In the genomic region with DNA sequence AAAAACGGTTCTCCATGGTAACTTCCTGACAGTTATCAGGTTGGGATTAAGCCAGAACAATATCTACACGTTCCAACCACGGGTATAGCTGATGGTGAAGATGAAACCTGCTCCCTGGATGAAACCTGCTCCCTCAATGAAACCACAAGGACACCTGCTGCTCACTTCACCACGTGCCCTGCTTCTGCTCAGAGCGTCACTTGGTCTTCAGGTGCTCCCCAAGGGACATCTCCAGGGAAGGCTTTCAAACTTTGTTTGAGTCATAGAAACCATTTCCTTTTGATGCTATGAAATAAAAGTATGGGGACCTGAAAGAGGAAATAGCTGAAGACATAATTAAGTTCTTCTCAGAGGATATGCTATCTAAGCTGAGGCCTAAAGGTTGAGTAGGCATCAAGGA, we compare ENCODE assay signal across 17 cellular contexts.
DNase-seq lines count a peak whose midpoint lies in the region; ATAC-seq lines count a peak whose summit lies in the region.
"Had no signal": no experiment of that assay in that cellular context is flagged by ENCODE, and none has a peak within 500 bp of the region (broad histone marks: within the 10 kb centered on the region; RNA-seq: fewer than 3 reads in every experiment).

No MANE protein-coding gene starts in this region.

- H3K4me3 Mint-ChIP-seq in stimulated activated memory B cell treated with anti-CD40 and anti-IgM and Interleukin-4, amounts not matched to agents 10 μg/mL and 1 μg/mL and 100 μg/mL, for 72 hours, result no peak overlapping the region
- H3K4me3 Mint-ChIP-seq: activated naive CD8-positive, alpha-beta T cell; activated T-helper 1 cell treated with anti-CD3 and anti-CD28 coated beads, Interleukin-12 subunit alpha, Interleukin-12 subunit beta, Interleukin-2, Interleukin-4 antibody, amounts not matched to agents 30 ng/mL and 10 ng/mL and 1 ng/mL, durations not matched to agents 14 hours and 24 hours and 36 hours had no signal

- no peaks in the 10 kb centered on the region for H3K27me3 Mint-ChIP-seq in stimulated activated memory B cell treated with anti-CD40 and anti-IgM and Interleukin-4, amounts not matched to agents 10 μg/mL and 1 μg/mL and 100 μg/mL, for 72 hours
- H3K27me3 Mint-ChIP-seq: activated naive CD8-positive, alpha-beta T cell had no signal

- ATAC-seq in GM18909 (IDR thresholded peaks at IDR 0.05; ENCODE audit: poor library complexity, unreplicated experiment) (peak; percentile 57), HG02885 (IDR thresholded peaks at IDR 0.05; ENCODE audit: poor library complexity, unreplicated experiment) (peak; percentile 56), GM18519 (IDR thresholded peaks at IDR 0.05; ENCODE audit: low FRiP score, unreplicated experiment) (no peak)
- ATAC-seq in stimulated activated memory B cell treated with anti-CD40 and anti-IgM and Interleukin-4, amounts not matched to agents 10 μg/mL and 1 μg/mL and 100 μg/mL, for 72 hours, result peak; percentile 77
- ATAC-seq: gastrocnemius medialis had no signal

- H3K27ac Mint-ChIP-seq in stimulated activated memory B cell treated with anti-CD40 and anti-IgM and Interleukin-4, amounts not matched to agents 10 μg/mL and 1 μg/mL and 100 μg/mL, for 72 hours, result no peak overlapping the region
- H3K27ac Mint-ChIP-seq: activated naive CD8-positive, alpha-beta T cell; activated T-helper 1 cell treated with anti-CD3 and anti-CD28 coated beads, Interleukin-12 subunit alpha, Interleukin-12 subunit beta, Interleukin-2, Interleukin-4 antibody, amounts not matched to agents 30 ng/mL and 10 ng/mL and 1 ng/mL, durations not matched to agents 14 hours and 24 hours and 36 hours had no signal

- H3K4me1 Mint-ChIP-seq in stimulated activated memory B cell treated with anti-CD40 and anti-IgM and Interleukin-4, amounts not matched to agents 10 μg/mL and 1 μg/mL and 100 μg/mL, for 72 hours, result peaks cover 12% of the 10 kb centered on the region

- no peaks in the 10 kb centered on the region for H3K36me3 Mint-ChIP-seq in stimulated activated memory B cell treated with anti-CD40 and anti-IgM and Interleukin-4, amounts not matched to agents 10 μg/mL and 1 μg/mL and 100 μg/mL, for 72 hours
- H3K36me3 Mint-ChIP-seq: activated naive CD8-positive, alpha-beta T cell had no signal

- DNase-seq in NCI-H2107 treated with DMSO at 0.1 percent for 48 hours (lab: John Stamatoyannopoulos, UW; ENCODE audit: unreplicated experiment) (peak; percentile 96), iPS-NIHi11 (ENCODE audit: low spot score) (no peak), T-helper 9 cell (no peak)
- DNase-seq: cerebellar nuclear complex; effector CD8-positive, alpha-beta T cell; gastrocnemius medialis; NCI-H1694; NCI-H524 treated with DMSO at 0.1 percent for 48 hours; occipital lobe; stimulated activated CD4-positive, alpha-beta T cell treated with anti-CD3 and anti-CD28 coated beads, Interleukin-4, amount 100 ng/mL, for 1 hour; upper lobe of left lung had no signal

- no peaks in the 10 kb centered on the region for H3K9me3 Mint-ChIP-seq in stimulated activated memory B cell treated with anti-CD40 and anti-IgM and Interleukin-4, amounts not matched to agents 10 μg/mL and 1 μg/mL and 100 μg/mL, for 72 hours
- H3K9me3 Mint-ChIP-seq: activated T-helper 1 cell treated with anti-CD3 and anti-CD28 coated beads, Interleukin-12 subunit alpha, Interleukin-12 subunit beta, Interleukin-2, Interleukin-4 antibody, amounts not matched to agents 30 ng/mL and 10 ng/mL and 1 ng/mL, durations not matched to agents 14 hours and 24 hours and 36 hours had no signal
